In genomic region chr4:86450861-86451260, GRCh38 we compare ENCODE assay signal across 16 cellular contexts.
DNase-seq lines count a peak whose midpoint lies in the region; ATAC-seq and TF ChIP-seq lines count a peak whose summit lies in the region.
"Had no signal": no experiment of that assay in that cellular context is flagged by ENCODE, and none has a peak within 500 bp of the region (broad histone marks: within the 10 kb centered on the region; RNA-seq: fewer than 3 reads in every experiment).

No MANE protein-coding gene starts in this region.

- H3K4me3 ChIP-seq in H7 (ENCODE audit: insufficient read depth, low read depth, low read length): no peak overlapping the region
- H3K4me3 ChIP-seq in SJCRH30: peak overlapping the region; percentile 64; the same call in 1 of the 2 replicates
- H3K4me3 ChIP-seq in iPS-20b (ENCODE audit: low read length): peak overlapping the region; percentile 14; the same call in 1 of the 2 replicates

- peak overlapping the region; percentile 50; the same call in 1 of the 2 replicates for H3K9ac ChIP-seq in iPS-20b (ENCODE audit: low read depth, low read length)

- ATAC-seq in GM21367 (IDR thresholded peaks at IDR 0.05; ENCODE audit: unreplicated experiment) (no peak), HG02970 (IDR thresholded peaks at IDR 0.05; ENCODE audit: low FRiP score, unreplicated experiment) (no peak)

- DNase-seq in H7 (peak; percentile 28), SJCRH30 (no peak), osteocyte (ENCODE audit: extremely low spot score, unreplicated experiment) (no peak), progenitor cell of endocrine pancreas (ENCODE audit: low spot score, unreplicated experiment) (no peak), NCI-H2029 treated with DMSO at 0.1 percent for 48 hours (lab: John Stamatoyannopoulos, UW) (no peak)
- DNase-seq: 8988T; BE2C; CD4-positive, alpha-beta T cell; DMS53; NCI-H1092; NCI-H2107; NCI-H526; SIG-M5 had no signal

- TF ChIP-seq CTCF in osteocyte (IDR thresholded peaks at IDR 0.05) (no peak), progenitor cell of endocrine pancreas (IDR thresholded peaks at IDR 0.05; ENCODE audit: unreplicated experiment) (no peak)

- H3K36me3 Mint-ChIP-seq in osteocyte (ENCODE audit: unreplicated experiment) (no peaks in the 10 kb centered on the region), progenitor cell of endocrine pancreas (ENCODE audit: insufficient read depth) (no peaks in the 10 kb centered on the region)

- H3K36me3 ChIP-seq in H7 (replicated peaks; ENCODE audit: control insufficient read depth, insufficient read depth, low read length) (no peaks in the 10 kb centered on the region), SJCRH30 (no peaks in the 10 kb centered on the region), iPS-20b (ENCODE audit: insufficient read depth, low read depth, low read length) (no peaks in the 10 kb centered on the region)
- H3K36me3 ChIP-seq: BE2C had no signal

- H3K9me3 ChIP-seq in SJCRH30 (replicated peaks): no peaks in the 10 kb centered on the region
- H3K9me3 ChIP-seq in iPS-20b (ENCODE audit: insufficient read depth, low read depth, low read length): no peaks in the 10 kb centered on the region
- H3K9me3 ChIP-seq: BE2C had no signal

- no peak overlapping the region for H3K27ac ChIP-seq in SJCRH30
- H3K27ac ChIP-seq in iPS-20b (ENCODE audit: low read length): peak overlapping the region; percentile 51

- H3K4me3 Mint-ChIP-seq in osteocyte (ENCODE audit: unreplicated experiment): no peak overlapping the region
- H3K4me3 Mint-ChIP-seq in progenitor cell of endocrine pancreas (ENCODE audit: low read depth): no peak overlapping the region
- H3K4me3 Mint-ChIP-seq: CD4-positive, alpha-beta T cell had no signal

- H3K27ac Mint-ChIP-seq in osteocyte (ENCODE audit: unreplicated experiment): peak overlapping the region; percentile 64
- H3K27ac Mint-ChIP-seq in progenitor cell of endocrine pancreas: no peak overlapping the region
- H3K27ac Mint-ChIP-seq: CD4-positive, alpha-beta T cell had no signal

- peaks cover 16% of the 10 kb centered on the region for H3K9me3 Mint-ChIP-seq in osteocyte (ENCODE audit: unreplicated experiment)
- H3K9me3 Mint-ChIP-seq in progenitor cell of endocrine pancreas (ENCODE audit: low read depth): peaks cover 6% of the 10 kb centered on the region
- H3K9me3 Mint-ChIP-seq: CD4-positive, alpha-beta T cell had no signal

- H3K4me1 Mint-ChIP-seq in osteocyte (ENCODE audit: unreplicated experiment): peaks cover 59% of the 10 kb centered on the region
- peaks cover 12% of the 10 kb centered on the region for H3K4me1 Mint-ChIP-seq in progenitor cell of endocrine pancreas (ENCODE audit: low read depth)

- H3K27me3 Mint-ChIP-seq in osteocyte (ENCODE audit: unreplicated experiment) (no peaks in the 10 kb centered on the region), progenitor cell of endocrine pancreas (no peaks in the 10 kb centered on the region)

- peaks cover 41% of the 10 kb centered on the region for H3K4me1 ChIP-seq in SJCRH30
- peaks cover 31% of the 10 kb centered on the region for H3K4me1 ChIP-seq in iPS-20b (ENCODE audit: insufficient read depth, low read length)

- H3K27me3 ChIP-seq in H7 (ENCODE audit: control insufficient read depth, insufficient read depth, low read length): no peaks in the 10 kb centered on the region
- H3K27me3 ChIP-seq in SJCRH30: no peaks in the 10 kb centered on the region
- no peaks in the 10 kb centered on the region for H3K27me3 ChIP-seq in iPS-20b (ENCODE audit: insufficient read depth, low read length)
- H3K27me3 ChIP-seq: BE2C had no signal
